ENCODE assay signal across 2 cellular contexts in the genomic region with DNA sequence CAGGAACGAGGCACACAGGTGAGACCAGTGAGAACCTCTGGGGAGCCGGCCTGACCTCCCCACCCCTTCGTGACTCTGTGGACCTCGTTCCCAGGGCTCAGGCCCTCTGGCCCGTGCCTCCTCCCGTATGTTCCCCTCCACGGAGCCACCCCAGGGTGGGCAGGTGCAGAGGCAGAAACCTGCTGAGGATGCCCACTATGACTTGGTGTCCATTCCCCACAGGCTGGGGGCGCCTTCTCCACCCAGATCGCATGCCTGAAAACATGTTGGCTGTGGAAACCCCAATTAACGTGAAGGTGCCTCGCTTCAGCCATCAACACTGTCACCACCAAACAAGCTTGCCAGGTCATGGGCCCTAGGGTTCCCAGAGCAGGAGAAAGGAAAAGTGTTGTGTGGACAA.
TF ChIP-seq lines count a peak whose summit lies in the region.

No MANE protein-coding gene starts in this region.

TF ChIP-seq in GM12878, 131 proteins besides CTCF, POLR2A, EP300 and RAD21:
- TF ChIP-seq, protein P1, sequence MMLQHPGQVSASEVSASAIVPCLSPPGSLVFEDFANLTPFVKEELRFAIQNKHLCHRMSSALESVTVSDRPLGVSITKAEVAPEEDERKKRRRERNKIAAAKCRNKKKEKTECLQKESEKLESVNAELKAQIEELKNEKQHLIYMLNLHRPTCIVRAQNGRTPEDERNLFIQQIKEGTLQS (IDR thresholded peaks at IDR 0.05; ENCODE audit: borderline replicate concordance, extremely low read depth, low read depth, low read length) = no peak
- TF ChIP-seq PML (IDR thresholded peaks at IDR 0.05; ENCODE audit: low read length) (no peak), TCF7 (IDR thresholded peaks at IDR 0.05; ENCODE audit: borderline replicate concordance) (no peak), RAD51 (IDR thresholded peaks at IDR 0.05) (no peak), TBL1XR1 (IDR thresholded peaks at IDR 0.05; ENCODE audit: low read depth, low read length) (no peak), SMARCA5 (IDR thresholded peaks at IDR 0.05) (no peak), DPF2 (IDR thresholded peaks at IDR 0.05) (no peak)
- TF ChIP-seq, protein P2, sequence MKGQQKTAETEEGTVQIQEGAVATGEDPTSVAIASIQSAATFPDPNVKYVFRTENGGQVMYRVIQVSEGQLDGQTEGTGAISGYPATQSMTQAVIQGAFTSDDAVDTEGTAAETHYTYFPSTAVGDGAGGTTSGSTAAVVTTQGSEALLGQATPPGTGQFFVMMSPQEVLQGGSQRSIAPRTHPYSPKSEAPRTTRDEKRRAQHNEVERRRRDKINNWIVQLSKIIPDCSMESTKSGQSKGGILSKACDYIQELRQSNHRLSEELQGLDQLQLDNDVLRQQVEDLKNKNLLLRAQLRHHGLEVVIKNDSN (IDR thresholded peaks at IDR 0.05; ENCODE audit: borderline replicate concordance, extremely low read length, insufficient read depth, low read depth, low read length) = no peak
- TF ChIP-seq, protein P3, sequence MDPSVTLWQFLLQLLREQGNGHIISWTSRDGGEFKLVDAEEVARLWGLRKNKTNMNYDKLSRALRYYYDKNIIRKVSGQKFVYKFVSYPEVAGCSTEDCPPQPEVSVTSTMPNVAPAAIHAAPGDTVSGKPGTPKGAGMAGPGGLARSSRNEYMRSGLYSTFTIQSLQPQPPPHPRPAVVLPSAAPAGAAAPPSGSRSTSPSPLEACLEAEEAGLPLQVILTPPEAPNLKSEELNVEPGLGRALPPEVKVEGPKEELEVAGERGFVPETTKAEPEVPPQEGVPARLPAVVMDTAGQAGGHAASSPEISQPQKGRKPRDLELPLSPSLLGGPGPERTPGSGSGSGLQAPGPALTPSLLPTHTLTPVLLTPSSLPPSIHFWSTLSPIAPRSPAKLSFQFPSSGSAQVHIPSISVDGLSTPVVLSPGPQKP (IDR thresholded peaks at IDR 0.05; ENCODE audit: low read depth, low read length) = no peak
- TF ChIP-seq, protein P4, sequence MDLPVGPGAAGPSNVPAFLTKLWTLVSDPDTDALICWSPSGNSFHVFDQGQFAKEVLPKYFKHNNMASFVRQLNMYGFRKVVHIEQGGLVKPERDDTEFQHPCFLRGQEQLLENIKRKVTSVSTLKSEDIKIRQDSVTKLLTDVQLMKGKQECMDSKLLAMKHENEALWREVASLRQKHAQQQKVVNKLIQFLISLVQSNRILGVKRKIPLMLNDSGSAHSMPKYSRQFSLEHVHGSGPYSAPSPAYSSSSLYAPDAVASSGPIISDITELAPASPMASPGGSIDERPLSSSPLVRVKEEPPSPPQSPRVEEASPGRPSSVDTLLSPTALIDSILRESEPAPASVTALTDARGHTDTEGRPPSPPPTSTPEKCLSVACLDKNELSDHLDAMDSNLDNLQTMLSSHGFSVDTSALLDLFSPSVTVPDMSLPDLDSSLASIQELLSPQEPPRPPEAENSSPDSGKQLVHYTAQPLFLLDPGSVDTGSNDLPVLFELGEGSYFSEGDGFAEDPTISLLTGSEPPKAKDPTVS (IDR thresholded peaks at IDR 0.05; ENCODE audit: low read depth, low read length) = no peak
- TF ChIP-seq, protein P5, sequence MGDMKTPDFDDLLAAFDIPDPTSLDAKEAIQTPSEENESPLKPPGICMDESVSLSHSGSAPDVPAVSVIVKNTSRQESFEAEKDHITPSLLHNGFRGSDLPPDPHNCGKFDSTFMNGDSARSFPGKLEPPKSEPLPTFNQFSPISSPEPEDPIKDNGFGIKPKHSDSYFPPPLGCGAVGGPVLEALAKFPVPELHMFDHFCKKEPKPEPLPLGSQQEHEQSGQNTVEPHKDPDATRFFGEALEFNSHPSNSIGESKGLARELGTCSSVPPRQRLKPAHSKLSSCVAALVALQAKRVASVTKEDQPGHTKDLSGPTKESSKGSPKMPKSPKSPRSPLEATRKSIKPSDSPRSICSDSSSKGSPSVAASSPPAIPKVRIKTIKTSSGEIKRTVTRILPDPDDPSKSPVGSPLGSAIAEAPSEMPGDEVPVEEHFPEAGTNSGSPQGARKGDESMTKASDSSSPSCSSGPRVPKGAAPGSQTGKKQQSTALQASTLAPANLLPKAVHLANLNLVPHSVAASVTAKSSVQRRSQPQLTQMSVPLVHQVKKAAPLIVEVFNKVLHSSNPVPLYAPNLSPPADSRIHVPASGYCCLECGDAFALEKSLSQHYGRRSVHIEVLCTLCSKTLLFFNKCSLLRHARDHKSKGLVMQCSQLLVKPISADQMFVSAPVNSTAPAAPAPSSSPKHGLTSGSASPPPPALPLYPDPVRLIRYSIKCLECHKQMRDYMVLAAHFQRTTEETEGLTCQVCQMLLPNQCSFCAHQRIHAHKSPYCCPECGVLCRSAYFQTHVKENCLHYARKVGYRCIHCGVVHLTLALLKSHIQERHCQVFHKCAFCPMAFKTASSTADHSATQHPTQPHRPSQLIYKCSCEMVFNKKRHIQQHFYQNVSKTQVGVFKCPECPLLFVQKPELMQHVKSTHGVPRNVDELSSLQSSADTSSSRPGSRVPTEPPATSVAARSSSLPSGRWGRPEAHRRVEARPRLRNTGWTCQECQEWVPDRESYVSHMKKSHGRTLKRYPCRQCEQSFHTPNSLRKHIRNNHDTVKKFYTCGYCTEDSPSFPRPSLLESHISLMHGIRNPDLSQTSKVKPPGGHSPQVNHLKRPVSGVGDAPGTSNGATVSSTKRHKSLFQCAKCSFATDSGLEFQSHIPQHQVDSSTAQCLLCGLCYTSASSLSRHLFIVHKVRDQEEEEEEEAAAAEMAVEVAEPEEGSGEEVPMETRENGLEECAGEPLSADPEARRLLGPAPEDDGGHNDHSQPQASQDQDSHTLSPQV (IDR thresholded peaks at IDR 0.05) = no peak

TF ChIP-seq in GM12891, 5 proteins besides CTCF, POLR2A, EP300 and RAD21:
- TF ChIP-seq POLR2AphosphoS5 (IDR thresholded peaks at IDR 0.05; ENCODE audit: low read depth, low read length) = no peak
- TF ChIP-seq POU2F2 (IDR thresholded peaks at IDR 0.05; ENCODE audit: low read depth, low read length) = no peak
- no peak for TF ChIP-seq PAX5 (IDR thresholded peaks at IDR 0.05; ENCODE audit: insufficient read depth, low read length, severe bottlenecking)
- TF ChIP-seq SPI1 (IDR thresholded peaks at IDR 0.05; ENCODE audit: low read depth, low read length) = no peak
- TF ChIP-seq TAF1 (IDR thresholded peaks at IDR 0.05; ENCODE audit: low read depth, low read length) = no peak
